Comparison of ENCODE assay signal across 8 cellular contexts in the genomic region with DNA sequence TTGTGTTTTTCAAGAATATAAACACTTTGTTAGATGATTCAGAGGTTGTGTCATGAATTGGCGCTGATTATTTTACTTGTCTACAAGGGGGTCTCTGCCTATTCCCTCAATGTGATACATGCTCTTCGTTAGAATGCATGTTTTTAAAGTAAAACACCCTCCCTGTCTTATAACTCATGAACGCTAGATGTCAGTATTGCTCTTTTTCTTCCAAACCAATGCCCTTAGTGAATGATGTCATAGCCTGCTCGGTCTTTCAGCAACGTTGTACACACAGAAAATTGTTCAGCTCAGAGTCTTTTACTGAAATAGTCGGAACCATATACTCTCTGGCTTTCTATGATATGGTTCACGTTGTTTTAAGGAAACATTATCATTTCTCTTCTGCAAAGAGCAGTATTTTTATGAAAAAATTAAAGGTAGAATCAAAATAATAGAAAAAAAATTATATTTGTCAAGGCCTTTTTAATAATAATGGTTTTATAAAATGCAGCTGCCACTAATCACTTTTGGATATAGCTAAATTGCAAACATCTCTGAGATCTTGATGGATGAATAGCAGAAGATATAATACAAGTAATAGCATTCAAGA.
DNase-seq lines count a peak whose midpoint lies in the region; ATAC-seq and TF ChIP-seq lines count a peak whose summit lies in the region.

No MANE protein-coding gene starts in this region.

- H3K9ac ChIP-seq in mammary epithelial cell (ENCODE audit: insufficient read depth, low read length): no peak overlapping the region

- H3K36me3 Mint-ChIP-seq in activated CD8-positive, alpha-beta memory T cell treated with anti-CD3 and anti-CD28 coated beads, Interleukin-2, amount 10 ng/mL, durations not matched to agents 7 days and 5 days: no peaks in the 10 kb centered on the region

- dilution Hi-C loops in mammary epithelial cell (cut with HindIII; ENCODE audit: low sequenced_read_pairs): no loop called here

- CTCF ChIA-PET in activated CD8-positive, alpha-beta memory T cell treated with anti-CD3 and anti-CD28 coated beads, Interleukin-2, amount 10 ng/mL, durations not matched to agents 7 days and 5 days (lab: Charles Lee): interaction anchor here (0.8 to 1.4 kb wide), 3 partner anchors 14 to 1456 kb away, joined by 3 to 5 read pairs (median 3); no protein-coding TSS in a partner anchor
- CTCF ChIA-PET in mammary epithelial cell (lab: Charles Lee; ENCODE audit: low non-redundant PET): interaction anchor here (0.6 to 0.7 kb wide), 2 partner anchors 340 to 427 kb away, joined by 3 to 4 read pairs; no protein-coding TSS in a partner anchor

- H3K9me3 Mint-ChIP-seq in activated CD8-positive, alpha-beta memory T cell treated with anti-CD3 and anti-CD28 coated beads, Interleukin-2, amount 10 ng/mL, durations not matched to agents 7 days and 5 days (ENCODE audit: low read depth): no peaks in the 10 kb centered on the region

- WGBS in mammary epithelial cell (ENCODE audit: low coverage, missing lambda C conversion rate): 4% methylated on average over 7 of the region's 7 CpGs
- WGBS in transverse colon (ENCODE audit: low coverage in 1 of 2), 2 donors: 1 to 3% methylated on average over 7 of the region's 7 CpGs

- no peaks in the 10 kb centered on the region for H3K9me3 ChIP-seq in mammary epithelial cell (replicated peaks; ENCODE audit: insufficient read depth, low read length)
- H3K9me3 ChIP-seq in transverse colon: no peaks in the 10 kb centered on the region

- H3K36me3 ChIP-seq in mammary epithelial cell (ENCODE audit: insufficient read depth, low read length) (no peaks in the 10 kb centered on the region), kidney epithelial cell (ENCODE audit: control insufficient read depth, insufficient read depth, low read length) (no peaks in the 10 kb centered on the region), transverse colon (no peaks in the 10 kb centered on the region)

- no peaks in the 10 kb centered on the region for H3K27me3 Mint-ChIP-seq in activated CD8-positive, alpha-beta memory T cell treated with anti-CD3 and anti-CD28 coated beads, Interleukin-2, amount 10 ng/mL, durations not matched to agents 7 days and 5 days

- H3K4me3 ChIP-seq in mammary epithelial cell (replicated peaks in 1 of 3; ENCODE audit: insufficient read depth in 1 of 3, low read depth in 2 of 3, low read length in 3 of 3) (no peak overlapping the region), kidney epithelial cell (ENCODE audit: low read depth, low read length) (no peak overlapping the region), transverse colon (no peak overlapping the region)

- BruUV-seq in mammary epithelial cell (replicated peaks; lab: Mats Ljungman, UMichigan): no TSS peak

- intact Hi-C loops in mammary epithelial cell (cut with micrococcal nuclease): loop anchor here (1.0 to 10.0 kb wide), 7 partner anchors 159 to 1129 kb away; no protein-coding TSS in a partner anchor
- intact Hi-C loops in transverse colon (cut with DNase I; ENCODE audit: low total_unique reads): no loop called here

- in situ Hi-C loops in mammary epithelial cell (cut with MboI; ENCODE audit: low sequenced_read_pairs in 2 of 2): loop anchor here (10.0 to 25.0 kb wide), 2 partner anchors 429 to 846 kb away; no protein-coding TSS in a partner anchor
- in situ Hi-C loops in transverse colon (cut with MboI; ENCODE audit: low pct_ligation_motif_present in 1 of 4, low pct_unique_long_range_greater_than_20kb in 1 of 4, low sequenced_read_pairs in 3 of 4): loop anchor here in 2 of 4 donors (25.0 kb wide), 1 partner anchor 421 kb away; no protein-coding TSS in a partner anchor

- H3K27me3 ChIP-seq in mammary epithelial cell (ENCODE audit: insufficient read depth, low read length) (peaks cover 3% of the 10 kb centered on the region), kidney epithelial cell (ENCODE audit: control insufficient read depth, insufficient read depth, low read length) (no peaks in the 10 kb centered on the region), transverse colon (no peaks in the 10 kb centered on the region)

- H3K4me2 ChIP-seq in mammary epithelial cell (ENCODE audit: insufficient read depth, low read depth, low read length): no peak overlapping the region

- no peaks in the 10 kb centered on the region for H3K4me1 ChIP-seq in mammary epithelial cell (ENCODE audit: insufficient read depth, low read length)
- no peaks in the 10 kb centered on the region for H3K4me1 ChIP-seq in transverse colon

- H3K27ac Mint-ChIP-seq in activated CD8-positive, alpha-beta memory T cell treated with anti-CD3 and anti-CD28 coated beads, Interleukin-2, amount 10 ng/mL, durations not matched to agents 7 days and 5 days: no peak overlapping the region

- TF ChIP-seq POLR2A in transverse colon (IDR thresholded peaks at IDR 0.05): no peak

- no peaks in the 10 kb centered on the region for H4K20me1 ChIP-seq in mammary epithelial cell (ENCODE audit: insufficient read depth, low read length)

- H3K79me2 ChIP-seq in mammary epithelial cell (ENCODE audit: insufficient read depth, low read length): no peaks in the 10 kb centered on the region

- no peak for TF ChIP-seq EP300 in transverse colon (IDR thresholded peaks at IDR 0.05; ENCODE audit: low read depth)

- H3K4me1 Mint-ChIP-seq in activated CD8-positive, alpha-beta memory T cell treated with anti-CD3 and anti-CD28 coated beads, Interleukin-2, amount 10 ng/mL, durations not matched to agents 7 days and 5 days: peaks cover 2% of the 10 kb centered on the region

- H3K4me3 Mint-ChIP-seq in activated CD8-positive, alpha-beta memory T cell treated with anti-CD3 and anti-CD28 coated beads, Interleukin-2, amount 10 ng/mL, durations not matched to agents 7 days and 5 days: no peak overlapping the region

- TF ChIP-seq CTCF in mammary epithelial cell (conservative IDR thresholded peaks at IDR 0.05 in 1 of 2, IDR thresholded peaks at IDR 0.05 in 1 of 2; ENCODE audit: extremely low read depth in 1 of 2, insufficient read depth in 1 of 2, low read depth in 1 of 2, low read length in 2 of 2): peak; percentile 74 to 82
- peak; percentile 69 for TF ChIP-seq CTCF in kidney epithelial cell (IDR thresholded peaks at IDR 0.05; ENCODE audit: insufficient read depth, low read length, poor library complexity, severe bottlenecking)
- peak; percentile 55 to 70 (median 62) for TF ChIP-seq CTCF in transverse colon (IDR thresholded peaks at IDR 0.05)

- H3K27ac ChIP-seq in mammary epithelial cell (ENCODE audit: insufficient read depth, low read depth, low read length) (no peak overlapping the region), transverse colon (no peak overlapping the region)

- H2AFZ ChIP-seq in mammary epithelial cell (ENCODE audit: low read depth, low read length): no peak overlapping the region

- no peak for DNase-seq in activated CD8-positive, alpha-beta memory T cell treated with anti-CD3 and anti-CD28 coated beads, Interleukin-2, amount 10 ng/mL, durations not matched to agents 7 days and 5 days
- no peak for DNase-seq in activated CD8-positive, alpha-beta memory T cell treated with anti-CD3 and anti-CD28 coated beads for 24 hours
- DNase-seq in HS-5 (ENCODE audit: low read depth) (peak; percentile 58), NCI-H82 treated with DMSO at 0.1 percent for 48 hours (lab: John Stamatoyannopoulos, UW; ENCODE audit: unreplicated experiment) (peak; percentile 49), mammary epithelial cell (peak; percentile 59), kidney epithelial cell (ENCODE audit: low read depth) (peak; percentile 35), transverse colon (no peak)

- peak; percentile 73 for ATAC-seq in activated CD8-positive, alpha-beta memory T cell treated with anti-CD3 and anti-CD28 coated beads, Interleukin-2, amount 10 ng/mL, durations not matched to agents 7 days and 5 days
- ATAC-seq in GM21619 (IDR thresholded peaks at IDR 0.05; ENCODE audit: unreplicated experiment): peak; percentile 99

Comparison
In these comparisons a context has a peak if more than half of its experiments do, and no peak if none do; other contexts are left out.
1. DNase-seq: peak in HS-5 (single experiment), NCI-H82 treated with DMSO at 0.1 percent for 48 hours (single experiment), mammary epithelial cell (single experiment) and kidney epithelial cell (single experiment); none in activated CD8-positive, alpha-beta memory T cell treated with anti-CD3 and anti-CD28 coated beads, Interleukin-2, amount 10 ng/mL, durations not matched to agents 7 days and 5 days (single experiment), activated CD8-positive, alpha-beta memory T cell treated with anti-CD3 and anti-CD28 coated beads for 24 hours (single experiment) and transverse colon (single experiment).
2. Peak in every context shown above with its lines, with median percentiles within 50 percentile points of each other: CTCF ChIP-seq.